ENCODE assay signal across 15 cellular contexts in the genomic region with DNA sequence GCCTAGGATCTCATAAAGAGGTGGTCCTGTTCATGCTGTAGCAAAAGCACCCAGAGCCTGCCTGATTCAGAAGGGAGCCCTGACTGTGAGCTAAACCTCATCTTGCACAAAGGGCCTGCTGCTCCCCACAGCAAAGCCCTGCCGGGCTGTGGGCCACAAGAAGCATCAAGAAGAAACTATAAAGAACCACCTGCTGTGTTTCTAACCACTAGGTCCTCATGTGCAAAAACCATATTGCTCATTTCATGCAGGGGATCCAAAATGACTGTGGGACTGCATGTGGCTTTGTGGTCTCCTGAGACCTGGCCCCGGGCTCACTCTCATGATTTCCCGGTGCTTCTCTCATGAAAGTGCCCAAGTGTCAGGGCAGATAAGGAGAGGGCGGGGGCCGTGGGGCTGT.
DNase-seq lines count a peak whose midpoint lies in the region; ATAC-seq and TF ChIP-seq lines count a peak whose summit lies in the region.
"Had no signal": no experiment of that assay in that cellular context is flagged by ENCODE, and none has a peak within 500 bp of the region (broad histone marks: within the 10 kb centered on the region; RNA-seq: fewer than 3 reads in every experiment).

No MANE protein-coding gene starts in this region.

- no peaks in the 10 kb centered on the region for H3K36me3 Mint-ChIP-seq in mesothelial cell of epicardium
- no peaks in the 10 kb centered on the region for H3K36me3 Mint-ChIP-seq in osteocyte (ENCODE audit: unreplicated experiment)
- H3K36me3 Mint-ChIP-seq: memory B cell had no signal

- no peaks in the 10 kb centered on the region for H4K20me1 ChIP-seq in PC-9 (ENCODE audit: insufficient read depth)

- CTCF ChIA-PET in PC-9 (lab: Charles Lee), result no interaction called here

- no peaks in the 10 kb centered on the region for H3K9me2 ChIP-seq in PC-9 (ENCODE audit: insufficient read depth)

- peaks cover 17% of the 10 kb centered on the region; the same call in 1 of the 2 replicates for H3K27me3 ChIP-seq in PC-9 (ENCODE audit: insufficient read depth, low read depth)

- no peak overlapping the region for H2AFZ ChIP-seq in PC-9

- H3K4me3 ChIP-seq in PC-9, result no peak overlapping the region

- no peaks in the 10 kb centered on the region for H3K9me3 ChIP-seq in PC-9 (ENCODE audit: insufficient read depth, low read depth)

- H3K4me3 Mint-ChIP-seq in mesothelial cell of epicardium, result no peak overlapping the region
- H3K4me3 Mint-ChIP-seq in osteocyte (ENCODE audit: unreplicated experiment), result no peak overlapping the region
- H3K4me3 Mint-ChIP-seq: memory B cell; stimulated activated naive CD8-positive, alpha-beta T cell treated with anti-CD3 and anti-CD28 coated beads, Interleukin-15, Interleukin-2, amounts not matched to agents 100 ng/mL and 50 ng/mL, for 24 hours; T-helper 2 cell treated with Interferon-gamma antibody and Interleukin-4, amounts not matched to agents 5 μg/mL and 100 μg/mL, for 36 hours had no signal

- no peaks in the 10 kb centered on the region for H3K36me3 ChIP-seq in PC-9 (ENCODE audit: low read depth)

- H3K9me3 Mint-ChIP-seq in mesothelial cell of epicardium, result no peaks in the 10 kb centered on the region
- no peaks in the 10 kb centered on the region for H3K9me3 Mint-ChIP-seq in osteocyte (ENCODE audit: unreplicated experiment)
- H3K9me3 Mint-ChIP-seq: memory B cell; stimulated activated naive CD8-positive, alpha-beta T cell treated with anti-CD3 and anti-CD28 coated beads, Interleukin-15, Interleukin-2, amounts not matched to agents 100 ng/mL and 50 ng/mL, for 24 hours; T-helper 2 cell treated with Interferon-gamma antibody and Interleukin-4, amounts not matched to agents 5 μg/mL and 100 μg/mL, for 36 hours had no signal

- intact Hi-C loops in PC-9 (cut with micrococcal nuclease; ENCODE audit: unreplicated experiment), result no loop called here

- DNase-seq in NCI-H187 (lab: John Stamatoyannopoulos, UW), result peak; percentile 46 to 63
- DNase-seq in mesothelial cell of epicardium (ENCODE audit: low spot score in 2 of 2, unreplicated experiment in 2 of 2), result no peak
- no peak for DNase-seq in osteocyte (ENCODE audit: extremely low spot score, unreplicated experiment)
- DNase-seq in activated CD4-positive, CD25-positive, alpha-beta regulatory T cell (lab: John Stamatoyannopoulos, UW), result no peak
- DNase-seq in PC-9, result no peak
- no peak for DNase-seq in NCI-H1694 (lab: John Stamatoyannopoulos, UW)
- DNase-seq: caudate nucleus, NCI-H1930 had no signal

- H3F3A ChIP-seq in PC-9 (ENCODE audit: insufficient read depth, low read depth), result no peaks in the 10 kb centered on the region

- H3K4me1 Mint-ChIP-seq in mesothelial cell of epicardium (peaks cover 43% of the 10 kb centered on the region), osteocyte (ENCODE audit: unreplicated experiment) (no peaks in the 10 kb centered on the region)

- H3K27ac Mint-ChIP-seq in mesothelial cell of epicardium, result peak overlapping the region; percentile 73
- no peak overlapping the region for H3K27ac Mint-ChIP-seq in osteocyte (ENCODE audit: unreplicated experiment)
- H3K27ac Mint-ChIP-seq: memory B cell; progenitor cell of endocrine pancreas; stimulated activated naive CD8-positive, alpha-beta T cell treated with anti-CD3 and anti-CD28 coated beads, Interleukin-15, Interleukin-2, amounts not matched to agents 100 ng/mL and 50 ng/mL, for 24 hours; T-helper 2 cell treated with Interferon-gamma antibody and Interleukin-4, amounts not matched to agents 5 μg/mL and 100 μg/mL, for 36 hours had no signal

- POLR2A ChIA-PET in PC-9 (lab: Charles Lee; ENCODE audit: unreplicated experiment), result no interaction called here

- no peak overlapping the region for H3K27ac ChIP-seq in PC-9

- H3K4me1 ChIP-seq in PC-9 (replicated peaks; ENCODE audit: insufficient read depth), result no peaks in the 10 kb centered on the region

- no TSS peak for BruUV-seq in PC-9 (replicated peaks; lab: Mats Ljungman, UMichigan)

- H3K4me2 ChIP-seq in PC-9, result no peak overlapping the region

- no peaks in the 10 kb centered on the region for H3K79me2 ChIP-seq in PC-9 (ENCODE audit: low read depth)

- ATAC-seq in GM18519 (IDR thresholded peaks at IDR 0.05; ENCODE audit: low FRiP score, unreplicated experiment), result peak; percentile 53
- ATAC-seq in GM21529 (IDR thresholded peaks at IDR 0.05; ENCODE audit: unreplicated experiment), result peak; percentile 69
- ATAC-seq: Panc1 had no signal

- H3K27me3 Mint-ChIP-seq in mesothelial cell of epicardium (ENCODE audit: low read depth) (peaks cover 16% of the 10 kb centered on the region), osteocyte (ENCODE audit: unreplicated experiment) (peaks cover 54% of the 10 kb centered on the region)

- TF ChIP-seq CTCF in mesothelial cell of epicardium (IDR thresholded peaks at IDR 0.05; ENCODE audit: unreplicated experiment) (no peak), osteocyte (IDR thresholded peaks at IDR 0.05) (no peak), PC-9 (conservative IDR thresholded peaks at IDR 0.05) (no peak)

Comparison
In these comparisons a context has a peak if more than half of its experiments do, and no peak if none do; other contexts are left out.
1. DNase-seq: peak in NCI-H187 (2 of 2); none in mesothelial cell of epicardium (0 of 2), osteocyte (single experiment), activated CD4-positive, CD25-positive, alpha-beta regulatory T cell (0 of 4), PC-9 (0 of 2) and NCI-H1694 (single experiment).